3 cellular contexts compared by ENCODE assay signal in the genomic region with DNA sequence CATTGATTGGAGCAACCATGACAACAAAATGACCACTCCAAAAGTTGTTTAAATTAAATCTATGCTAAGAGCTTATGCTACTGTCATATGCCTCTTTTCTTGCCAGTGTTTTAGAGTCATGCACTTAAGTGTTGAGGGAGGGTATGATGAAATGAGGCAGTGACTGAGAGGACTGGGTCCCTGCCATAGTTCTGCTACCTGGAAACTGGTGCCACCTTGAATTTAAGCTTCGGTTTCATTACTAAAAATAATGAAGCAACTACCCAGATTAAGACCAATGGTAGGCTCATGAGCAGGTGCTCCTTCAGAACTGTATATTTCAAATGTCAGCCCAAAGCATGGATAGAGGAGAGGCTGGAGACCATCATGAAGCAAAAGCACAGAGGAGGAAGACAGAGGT.
TF ChIP-seq lines count a peak whose summit lies in the region.

No MANE protein-coding gene starts in this region.

TF ChIP-seq in SK-N-SH treated with all-trans-retinoic acid at 6 μM for 48 hours, 23 proteins besides CTCF, POLR2A, EP300 and RAD21:
- TF ChIP-seq GLIS3 (CRISPR knock-in tag; IDR thresholded peaks at IDR 0.05) (no peak), ZNF70 (CRISPR knock-in tag; IDR thresholded peaks at IDR 0.05) (0 out of 2 replicates have a peak, but pooled peaks have one; percentile 1), ZC3H10 (CRISPR knock-in tag; IDR thresholded peaks at IDR 0.05) (no peak), SNAI2 (CRISPR knock-in tag; IDR thresholded peaks at IDR 0.05) (no peak), RARB (CRISPR knock-in tag; IDR thresholded peaks at IDR 0.05) (no peak), ZNF8 (CRISPR knock-in tag; IDR thresholded peaks at IDR 0.05) (no peak), POU6F1 (CRISPR knock-in tag; IDR thresholded peaks at IDR 0.05; ENCODE audit: borderline replicate concordance, low read depth) (no peak)

TF ChIP-seq in SK-N-SH, 30 proteins besides CTCF, POLR2A, EP300 and RAD21:
- TF ChIP-seq EZH2phosphoT487 (IDR thresholded peaks at IDR 0.05; ENCODE audit: borderline replicate concordance, low read depth) (no peak), NRF1 (IDR thresholded peaks at IDR 0.05; ENCODE audit: low read depth, low read length) (no peak), TAF1 (IDR thresholded peaks at IDR 0.05; ENCODE audit: borderline replicate concordance, low read depth, low read length) (no peak), GABPA (IDR thresholded peaks at IDR 0.05; ENCODE audit: low read depth) (no peak), SIN3A (IDR thresholded peaks at IDR 0.05; ENCODE audit: borderline replicate concordance, low read depth, low read length) (no peak), POLR2AphosphoS5 (IDR thresholded peaks at IDR 0.05; ENCODE audit: low read depth, low read length) (no peak), USF2 (IDR thresholded peaks at IDR 0.05; ENCODE audit: borderline replicate concordance, low read depth, low read length) (no peak), TEAD4 (IDR thresholded peaks at IDR 0.05; ENCODE audit: borderline replicate concordance, insufficient read depth) (no peak)
- TF ChIP-seq, protein P1, sequence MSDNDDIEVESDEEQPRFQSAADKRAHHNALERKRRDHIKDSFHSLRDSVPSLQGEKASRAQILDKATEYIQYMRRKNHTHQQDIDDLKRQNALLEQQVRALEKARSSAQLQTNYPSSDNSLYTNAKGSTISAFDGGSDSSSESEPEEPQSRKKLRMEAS (IDR thresholded peaks at IDR 0.05; ENCODE audit: low read depth): no peak
TF ChIP-seq in SK-N-SH: peak in this region for 0.

TF ChIP-seq in neural cell, 6 proteins besides CTCF, POLR2A, EP300 and RAD21:
- no peak for TF ChIP-seq MXI1 (conservative IDR thresholded peaks at IDR 0.05; ENCODE audit: poor library complexity, severe bottlenecking)
- TF ChIP-seq REST (IDR thresholded peaks at IDR 0.05; ENCODE audit: borderline replicate concordance): no peak
- no peak for TF ChIP-seq EZH2 (IDR thresholded peaks at IDR 0.05; ENCODE audit: borderline replicate concordance, insufficient read depth, low read length, poor library complexity, severe bottlenecking)
- no peak for TF ChIP-seq POLR2AphosphoS5 (IDR thresholded peaks at IDR 0.05)
- no peak for TF ChIP-seq TAF1 (IDR thresholded peaks at IDR 0.05; ENCODE audit: low read depth)
- TF ChIP-seq SMC3 (conservative IDR thresholded peaks at IDR 0.05; ENCODE audit: poor library complexity): no peak
